ENCODE assay signal across 8 cellular contexts in the genomic region with DNA sequence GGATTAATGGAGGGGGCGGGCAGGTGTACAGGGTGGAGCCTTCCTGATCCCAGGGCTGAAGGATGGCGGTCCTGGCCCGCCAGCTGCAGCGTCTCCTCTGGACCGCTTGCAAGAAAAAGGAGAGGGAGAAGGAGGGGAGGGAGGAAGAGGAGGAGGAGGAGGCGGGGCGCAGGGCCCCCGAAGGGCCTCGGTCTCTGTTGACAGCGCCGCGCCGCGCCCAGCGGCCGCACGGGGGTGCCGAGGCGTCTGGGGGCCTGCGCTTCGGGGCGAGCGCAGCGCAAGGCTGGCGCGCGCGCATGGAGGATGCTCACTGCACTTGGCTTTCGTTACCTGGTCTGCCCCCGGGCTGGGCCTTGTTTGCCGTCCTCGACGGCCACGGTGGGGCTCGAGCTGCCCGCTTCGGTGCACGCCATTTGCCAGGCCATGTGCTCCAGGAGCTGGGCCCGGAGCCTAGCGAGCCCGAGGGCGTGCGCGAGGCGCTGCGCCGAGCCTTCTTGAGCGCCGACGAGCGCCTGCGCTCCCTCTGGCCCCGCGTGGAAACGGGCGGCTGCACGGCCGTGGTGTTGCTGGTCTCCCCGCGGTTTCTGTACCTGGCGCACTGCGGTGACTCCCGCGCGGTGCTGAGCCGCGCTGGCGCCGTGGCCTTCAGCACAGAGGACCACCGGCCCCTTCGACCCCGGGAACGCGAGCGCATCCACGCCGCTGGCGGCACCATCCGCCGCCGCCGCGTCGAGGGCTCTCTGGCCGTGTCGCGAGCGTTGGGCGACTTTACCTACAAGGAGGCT. TPM values are rescaled to one million over a fixed set of nuclear protein-coding genes. Genes with fewer than 3 reads are reported as not detected.
DNase-seq lines count a peak whose midpoint lies in the region; ATAC-seq and TF ChIP-seq lines count a peak whose summit lies in the region.

A gene with protein sequence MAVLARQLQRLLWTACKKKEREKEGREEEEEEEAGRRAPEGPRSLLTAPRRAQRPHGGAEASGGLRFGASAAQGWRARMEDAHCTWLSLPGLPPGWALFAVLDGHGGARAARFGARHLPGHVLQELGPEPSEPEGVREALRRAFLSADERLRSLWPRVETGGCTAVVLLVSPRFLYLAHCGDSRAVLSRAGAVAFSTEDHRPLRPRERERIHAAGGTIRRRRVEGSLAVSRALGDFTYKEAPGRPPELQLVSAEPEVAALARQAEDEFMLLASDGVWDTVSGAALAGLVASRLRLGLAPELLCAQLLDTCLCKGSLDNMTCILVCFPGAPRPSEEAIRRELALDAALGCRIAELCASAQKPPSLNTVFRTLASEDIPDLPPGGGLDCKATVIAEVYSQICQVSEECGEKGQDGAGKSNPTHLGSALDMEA (plus strand): TSS at position 33 of the 785 bp plus-strand sequence. CDS start 30 bp downstream, at position 63.

- H3K27ac Mint-ChIP-seq in activated naive CD4-positive, alpha-beta T cell treated with anti-CD3 and anti-CD28 coated beads, Interleukin-2, amount 50 U/mL, for 72 hours = no peak within 1 kb of the TSS

- intact Hi-C loops in PC-9 (cut with micrococcal nuclease; ENCODE audit: unreplicated experiment) = no loop called here

- H3K36me3 ChIP-seq in PC-9 (ENCODE audit: low read depth) = no peaks in the 10 kb centered on the region
- H3K36me3 ChIP-seq in iPS DF 6.9 (ENCODE audit: control insufficient read depth, insufficient read depth, low read length) = no peaks in the 10 kb centered on the region

- peak within 1 kb of the TSS; percentile 56; the same call in 1 of the 2 replicates for H3K4me3 ChIP-seq in PC-9
- H3K4me3 ChIP-seq in iPS DF 6.9 (ENCODE audit: low read length) = peak within 1 kb of the TSS; percentile 52; the same call in 1 of the 2 replicates

- peaks cover 0 to 4% of the 10 kb centered on the region in 2 donors for H3K36me3 Mint-ChIP-seq in activated naive CD4-positive, alpha-beta T cell treated with anti-CD3 and anti-CD28 coated beads, Interleukin-2, amount 50 U/mL, for 72 hours

- ATAC-seq in activated naive CD4-positive, alpha-beta T cell treated with anti-CD3 and anti-CD28 coated beads, Interleukin-2, amount 50 U/mL, for 72 hours = peak; percentile 28 to 50
- no peak for ATAC-seq in HG03457 (IDR thresholded peaks at IDR 0.05; ENCODE audit: unreplicated experiment)

- peak; percentile 72 for DNase-seq in GM20000 (ENCODE audit: low spot score)
- DNase-seq in PC-9 = no peak
- DNase-seq in activated naive CD4-positive, alpha-beta T cell treated with anti-CD3 and anti-CD28 coated beads, Interleukin-2, amount 50 U/mL, for 72 hours (ENCODE audit: low spot score in 2 of 2) = peak in 1 of 2 donors; percentile 66
- DNase-seq in iPS DF 6.9 (ENCODE audit: low read depth, low spot score) = no peak
- DNase-seq in stimulated activated CD4-positive, alpha-beta T cell treated with anti-CD3 and anti-CD28 coated beads, Interleukin-4, amount 100 ng/mL, for 1 hour = peak; percentile 70
- DNase-seq in pons (ENCODE audit: low spot score) = no peak
- no peak for DNase-seq in cerebellum (ENCODE audit: low spot score)

- H2AFZ ChIP-seq in PC-9 = peak within 1 kb of the TSS; percentile 86

- no peaks in the 10 kb centered on the region for H3K9me2 ChIP-seq in PC-9 (ENCODE audit: insufficient read depth)

- no peaks in the 10 kb centered on the region for H3K9me3 Mint-ChIP-seq in activated naive CD4-positive, alpha-beta T cell treated with anti-CD3 and anti-CD28 coated beads, Interleukin-2, amount 50 U/mL, for 72 hours

- no peak within 1 kb of the TSS for H3K27ac ChIP-seq in PC-9
- H3K27ac ChIP-seq in iPS DF 6.9 (ENCODE audit: low read length) = no peak within 1 kb of the TSS

- CTCF ChIA-PET in PC-9 (lab: Charles Lee) = no interaction called here

- POLR2A ChIA-PET in PC-9 (lab: Charles Lee; ENCODE audit: unreplicated experiment) = no interaction called here

- H3K4me2 ChIP-seq in PC-9 = peak within 1 kb of the TSS; percentile 88

- peaks cover 46% of the 10 kb centered on the region for H3F3A ChIP-seq in PC-9 (ENCODE audit: insufficient read depth, low read depth)

- TF ChIP-seq CTCF in GM20000 (IDR thresholded peaks at IDR 0.05; ENCODE audit: extremely low read depth, missing control alignments) (peak; percentile 17), PC-9 (conservative IDR thresholded peaks at IDR 0.05) (no peak)

- H4K20me1 ChIP-seq in PC-9 (ENCODE audit: insufficient read depth) = 0 out of 2 replicates have a peak, but pooled peaks cover 3% of the 10 kb centered on the region

- no CpG with 5 or more reads among the region's 89 CpGs for WGBS in iPS DF 6.9 (ENCODE audit: insufficient coverage, insufficient read length)

- H3K27me3 ChIP-seq in PC-9 (ENCODE audit: insufficient read depth, low read depth) (no peaks in the 10 kb centered on the region), iPS DF 6.9 (ENCODE audit: control insufficient read depth, insufficient read depth, low read length) (no peaks in the 10 kb centered on the region)

- H3K4me1 ChIP-seq in PC-9 (replicated peaks; ENCODE audit: insufficient read depth) = peaks cover 14% of the 10 kb centered on the region; the same call in 1 of the 2 replicates
- peaks cover 8% of the 10 kb centered on the region for H3K4me1 ChIP-seq in iPS DF 6.9 (ENCODE audit: control insufficient read depth, insufficient read depth, low read length)

- no peaks in the 10 kb centered on the region for H3K9me3 ChIP-seq in PC-9 (ENCODE audit: insufficient read depth, low read depth)
- H3K9me3 ChIP-seq in iPS DF 6.9 (ENCODE audit: control insufficient read depth, insufficient read depth, low read length) = no peaks in the 10 kb centered on the region

- no TSS peak for BruUV-seq in PC-9 (replicated peaks; lab: Mats Ljungman, UMichigan)

- H3K79me2 ChIP-seq in PC-9 (ENCODE audit: low read depth) = no peaks in the 10 kb centered on the region

RNA-seq across cellular contexts. Expression of the gene that starts here (rescaled TPM):
- total RNA-seq in PC-9 (2021) = 5.0 and 9.5 TPM in 2 replicates
- total RNA-seq in activated naive CD4-positive, alpha-beta T cell treated with anti-CD3 and anti-CD28 coated beads, Interleukin-2, amount 50 U/mL, for 72 hours = 1 to 10 TPM; 1.5 to 7.4 TPM
- total RNA-seq in cerebellum = not detected

Comparison
In these comparisons a context has a peak if more than half of its experiments do, and no peak if none do; other contexts are left out.
1. DNase-seq: peak in GM20000 (single experiment) and stimulated activated CD4-positive, alpha-beta T cell treated with anti-CD3 and anti-CD28 coated beads, Interleukin-4, amount 100 ng/mL, for 1 hour (single experiment); none in PC-9 (0 of 2), iPS DF 6.9 (single experiment), pons (single experiment) and cerebellum (single experiment).